ENCODE assay signal across 1 cellular context in the genomic region with DNA sequence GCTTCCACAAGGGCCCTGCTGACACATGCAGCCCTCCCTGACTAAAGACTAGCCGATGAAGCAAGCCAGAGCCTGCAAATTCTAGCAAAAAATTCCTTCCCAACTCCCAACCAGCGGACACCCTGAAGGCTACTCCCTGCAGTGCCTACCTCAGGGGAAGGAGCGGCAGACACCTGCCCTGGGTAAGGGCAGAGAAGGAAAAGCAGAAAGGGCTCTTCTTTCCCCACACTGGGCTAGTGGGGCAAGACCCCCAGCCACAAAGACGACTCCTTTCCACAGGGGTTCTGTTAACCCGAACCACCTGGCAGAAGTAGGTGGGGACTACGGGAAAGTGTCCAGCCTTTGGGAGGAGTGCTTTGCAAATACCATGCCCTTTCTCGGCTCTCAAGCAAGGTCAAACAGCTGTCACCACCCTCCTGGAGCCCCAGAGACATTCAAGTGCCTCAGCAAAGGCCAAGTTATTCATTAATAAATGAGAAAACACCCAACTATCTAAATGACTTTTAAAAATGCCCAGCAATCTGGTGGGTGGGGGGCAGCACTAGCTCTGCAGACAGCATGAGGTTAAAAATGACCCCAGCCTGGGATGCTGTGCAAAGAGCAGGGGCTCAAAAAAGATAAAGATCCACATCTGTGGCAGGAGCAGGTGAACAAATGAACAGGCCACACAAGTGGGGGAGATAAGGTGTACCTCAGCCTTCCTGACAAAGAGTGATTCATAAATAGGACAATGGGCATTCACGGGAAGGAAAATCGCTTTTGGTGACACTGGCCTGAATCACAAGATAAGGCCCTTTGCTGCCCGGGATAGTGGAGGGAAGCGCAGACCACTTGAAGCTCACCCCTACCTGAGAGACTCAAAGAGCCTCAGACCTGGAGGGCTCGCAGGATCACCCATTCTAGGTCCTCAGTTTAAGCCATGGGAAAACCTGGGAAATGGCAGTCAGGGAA.
A peak's percentile ranks its signal among the peaks of the same experiment; 100 is the strongest.
TF ChIP-seq lines count a peak whose summit lies in the region.

No MANE protein-coding gene starts in this region.

TF ChIP-seq in HepG2, 621 proteins besides CTCF, POLR2A, EP300 and RAD21 (continued from another document and continues in another):
- TF ChIP-seq, protein P1, sequence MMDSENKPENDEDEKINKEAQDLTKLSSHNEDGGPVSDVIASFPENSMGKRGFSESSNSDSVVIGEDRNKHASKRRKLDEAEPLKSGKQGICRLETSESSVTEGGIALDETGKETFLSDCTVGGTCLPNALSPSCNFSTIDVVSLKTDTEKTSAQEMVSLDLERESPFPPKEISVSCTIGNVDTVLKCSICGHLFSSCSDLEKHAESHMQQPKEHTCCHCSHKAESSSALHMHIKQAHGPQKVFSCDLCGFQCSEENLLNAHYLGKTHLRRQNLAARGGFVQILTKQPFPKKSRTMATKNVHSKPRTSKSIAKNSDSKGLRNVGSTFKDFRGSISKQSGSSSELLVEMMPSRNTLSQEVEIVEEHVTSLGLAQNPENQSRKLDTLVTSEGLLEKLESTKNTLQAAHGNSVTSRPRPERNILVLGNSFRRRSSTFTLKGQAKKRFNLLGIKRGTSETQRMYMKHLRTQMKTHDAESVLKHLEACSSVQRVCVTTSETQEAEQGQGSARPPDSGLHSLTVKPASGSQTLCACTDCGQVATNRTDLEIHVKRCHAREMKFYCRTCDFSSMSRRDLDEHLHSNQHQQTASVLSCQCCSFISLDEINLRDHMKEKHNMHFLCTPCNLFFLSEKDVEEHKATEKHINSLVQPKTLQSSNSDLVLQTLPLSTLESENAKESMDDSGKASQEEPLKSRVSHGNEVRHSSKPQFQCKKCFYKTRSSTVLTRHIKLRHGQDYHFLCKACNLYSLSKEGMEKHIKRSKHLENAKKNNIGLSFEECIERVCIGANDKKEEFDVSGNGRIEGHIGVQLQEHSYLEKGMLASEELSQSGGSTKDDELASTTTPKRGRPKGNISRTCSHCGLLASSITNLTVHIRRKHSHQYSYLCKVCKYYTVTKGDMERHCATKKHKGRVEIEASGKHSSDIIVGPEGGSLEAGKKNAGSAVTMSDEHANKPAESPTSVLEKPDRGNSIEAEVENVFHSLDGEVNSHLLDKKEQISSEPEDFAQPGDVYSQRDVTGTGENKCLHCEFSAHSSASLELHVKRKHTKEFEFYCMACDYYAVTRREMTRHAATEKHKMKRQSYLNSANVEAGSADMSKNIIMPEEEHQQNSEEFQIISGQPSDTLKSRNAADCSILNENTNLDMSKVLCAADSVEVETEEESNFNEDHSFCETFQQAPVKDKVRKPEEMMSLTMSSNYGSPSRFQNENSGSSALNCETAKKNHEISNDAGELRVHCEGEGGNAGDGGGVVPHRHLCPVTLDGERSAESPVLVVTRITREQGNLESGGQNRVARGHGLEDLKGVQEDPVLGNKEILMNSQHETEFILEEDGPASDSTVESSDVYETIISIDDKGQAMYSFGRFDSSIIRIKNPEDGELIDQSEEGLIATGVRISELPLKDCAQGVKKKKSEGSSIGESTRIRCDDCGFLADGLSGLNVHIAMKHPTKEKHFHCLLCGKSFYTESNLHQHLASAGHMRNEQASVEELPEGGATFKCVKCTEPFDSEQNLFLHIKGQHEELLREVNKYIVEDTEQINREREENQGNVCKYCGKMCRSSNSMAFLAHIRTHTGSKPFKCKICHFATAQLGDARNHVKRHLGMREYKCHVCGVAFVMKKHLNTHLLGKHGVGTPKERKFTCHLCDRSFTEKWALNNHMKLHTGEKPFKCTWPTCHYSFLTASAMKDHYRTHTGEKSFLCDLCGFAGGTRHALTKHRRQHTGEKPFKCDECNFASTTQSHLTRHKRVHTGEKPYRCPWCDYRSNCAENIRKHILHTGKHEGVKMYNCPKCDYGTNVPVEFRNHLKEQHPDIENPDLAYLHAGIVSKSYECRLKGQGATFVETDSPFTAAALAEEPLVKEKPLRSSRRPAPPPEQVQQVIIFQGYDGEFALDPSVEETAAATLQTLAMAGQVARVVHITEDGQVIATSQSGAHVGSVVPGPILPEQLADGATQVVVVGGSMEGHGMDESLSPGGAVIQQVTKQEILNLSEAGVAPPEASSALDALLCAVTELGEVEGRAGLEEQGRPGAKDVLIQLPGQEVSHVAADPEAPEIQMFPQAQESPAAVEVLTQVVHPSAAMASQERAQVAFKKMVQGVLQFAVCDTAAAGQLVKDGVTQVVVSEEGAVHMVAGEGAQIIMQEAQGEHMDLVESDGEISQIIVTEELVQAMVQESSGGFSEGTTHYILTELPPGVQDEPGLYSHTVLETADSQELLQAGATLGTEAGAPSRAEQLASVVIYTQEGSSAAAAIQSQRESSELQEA (CRISPR knock-in tag; IDR thresholded peaks at IDR 0.05; ENCODE audit: not compliant biosample characterization) = no peak
- TF ChIP-seq, protein P2, sequence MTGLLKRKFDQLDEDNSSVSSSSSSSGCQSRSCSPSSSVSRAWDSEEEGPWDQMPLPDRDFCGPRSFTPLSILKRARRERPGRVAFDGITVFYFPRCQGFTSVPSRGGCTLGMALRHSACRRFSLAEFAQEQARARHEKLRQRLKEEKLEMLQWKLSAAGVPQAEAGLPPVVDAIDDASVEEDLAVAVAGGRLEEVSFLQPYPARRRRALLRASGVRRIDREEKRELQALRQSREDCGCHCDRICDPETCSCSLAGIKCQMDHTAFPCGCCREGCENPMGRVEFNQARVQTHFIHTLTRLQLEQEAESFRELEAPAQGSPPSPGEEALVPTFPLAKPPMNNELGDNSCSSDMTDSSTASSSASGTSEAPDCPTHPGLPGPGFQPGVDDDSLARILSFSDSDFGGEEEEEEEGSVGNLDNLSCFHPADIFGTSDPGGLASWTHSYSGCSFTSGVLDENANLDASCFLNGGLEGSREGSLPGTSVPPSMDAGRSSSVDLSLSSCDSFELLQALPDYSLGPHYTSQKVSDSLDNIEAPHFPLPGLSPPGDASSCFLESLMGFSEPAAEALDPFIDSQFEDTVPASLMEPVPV (CRISPR knock-in tag; IDR thresholded peaks at IDR 0.05) = no peak
- TF ChIP-seq ZNF546 (CRISPR knock-in tag; conservative IDR thresholded peaks at IDR 0.05) (no peak), RXRA (CRISPR knock-in tag; IDR thresholded peaks at IDR 0.05) (peak; percentile 38; the same call in 1 of the 2 replicates), PHF21A (CRISPR knock-in tag; IDR thresholded peaks at IDR 0.05) (peak; percentile 86), RORA (CRISPR knock-in tag; IDR thresholded peaks at IDR 0.05) (no peak), TCF12 (IDR thresholded peaks at IDR 0.05) (no peak), TCF12 (CRISPR knock-in tag; IDR thresholded peaks at IDR 0.05) (no peak), SMC3 (IDR thresholded peaks at IDR 0.05; ENCODE audit: low read length) (no peak), KLF11 (CRISPR knock-in tag; IDR thresholded peaks at IDR 0.05) (no peak), TBL1XR1 (IDR thresholded peaks at IDR 0.05; ENCODE audit: borderline replicate concordance, low read length, partially characterized antibody) (no peak), HCFC1 (IDR thresholded peaks at IDR 0.05; ENCODE audit: low read depth, low read length) (no peak), FOXA1 (IDR thresholded peaks at IDR 0.05) (no peak), FOXA1 (CRISPR knock-in tag; IDR thresholded peaks at IDR 0.05) (no peak), ZNF12 (CRISPR knock-in tag; IDR thresholded peaks at IDR 0.05) (no peak), HNF4G (IDR thresholded peaks at IDR 0.05; ENCODE audit: borderline replicate concordance, low read depth, low read length) (0 out of 2 replicates have a peak, but pooled peaks have one; percentile 24), HNF4G (CRISPR knock-in tag; IDR thresholded peaks at IDR 0.05; ENCODE audit: borderline replicate concordance, low read depth) (no peak), AHR (CRISPR knock-in tag; IDR thresholded peaks at IDR 0.05) (no peak), GATA4 (IDR thresholded peaks at IDR 0.05; ENCODE audit: borderline replicate concordance, low read depth) (peak; percentile 70; the same call in 1 of the 2 replicates)
- TF ChIP-seq, protein P3, sequence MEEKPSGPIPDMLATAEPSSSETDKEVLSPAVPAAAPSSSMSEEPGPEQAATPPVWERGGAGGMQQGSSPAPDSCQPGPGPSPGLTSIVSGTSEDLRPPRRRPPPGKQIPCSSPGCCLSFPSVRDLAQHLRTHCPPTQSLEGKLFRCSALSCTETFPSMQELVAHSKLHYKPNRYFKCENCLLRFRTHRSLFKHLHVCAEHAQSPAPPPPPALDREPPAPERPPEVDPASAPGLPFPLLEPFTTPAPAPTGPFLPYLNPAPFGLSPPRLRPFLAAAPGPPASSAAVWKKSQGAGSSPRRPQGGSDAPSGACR (CRISPR knock-in tag; IDR thresholded peaks at IDR 0.05) = no peak
- TF ChIP-seq, protein P4, sequence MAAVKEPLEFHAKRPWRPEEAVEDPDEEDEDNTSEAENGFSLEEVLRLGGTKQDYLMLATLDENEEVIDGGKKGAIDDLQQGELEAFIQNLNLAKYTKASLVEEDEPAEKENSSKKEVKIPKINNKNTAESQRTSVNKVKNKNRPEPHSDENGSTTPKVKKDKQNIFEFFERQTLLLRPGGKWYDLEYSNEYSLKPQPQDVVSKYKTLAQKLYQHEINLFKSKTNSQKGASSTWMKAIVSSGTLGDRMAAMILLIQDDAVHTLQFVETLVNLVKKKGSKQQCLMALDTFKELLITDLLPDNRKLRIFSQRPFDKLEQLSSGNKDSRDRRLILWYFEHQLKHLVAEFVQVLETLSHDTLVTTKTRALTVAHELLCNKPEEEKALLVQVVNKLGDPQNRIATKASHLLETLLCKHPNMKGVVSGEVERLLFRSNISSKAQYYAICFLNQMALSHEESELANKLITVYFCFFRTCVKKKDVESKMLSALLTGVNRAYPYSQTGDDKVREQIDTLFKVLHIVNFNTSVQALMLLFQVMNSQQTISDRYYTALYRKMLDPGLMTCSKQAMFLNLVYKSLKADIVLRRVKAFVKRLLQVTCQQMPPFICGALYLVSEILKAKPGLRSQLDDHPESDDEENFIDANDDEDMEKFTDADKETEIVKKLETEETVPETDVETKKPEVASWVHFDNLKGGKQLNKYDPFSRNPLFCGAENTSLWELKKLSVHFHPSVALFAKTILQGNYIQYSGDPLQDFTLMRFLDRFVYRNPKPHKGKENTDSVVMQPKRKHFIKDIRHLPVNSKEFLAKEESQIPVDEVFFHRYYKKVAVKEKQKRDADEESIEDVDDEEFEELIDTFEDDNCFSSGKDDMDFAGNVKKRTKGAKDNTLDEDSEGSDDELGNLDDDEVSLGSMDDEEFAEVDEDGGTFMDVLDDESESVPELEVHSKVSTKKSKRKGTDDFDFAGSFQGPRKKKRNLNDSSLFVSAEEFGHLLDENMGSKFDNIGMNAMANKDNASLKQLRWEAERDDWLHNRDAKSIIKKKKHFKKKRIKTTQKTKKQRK (IDR thresholded peaks at IDR 0.05; ENCODE audit: low read length) = no peak
- TF ChIP-seq, protein P5, sequence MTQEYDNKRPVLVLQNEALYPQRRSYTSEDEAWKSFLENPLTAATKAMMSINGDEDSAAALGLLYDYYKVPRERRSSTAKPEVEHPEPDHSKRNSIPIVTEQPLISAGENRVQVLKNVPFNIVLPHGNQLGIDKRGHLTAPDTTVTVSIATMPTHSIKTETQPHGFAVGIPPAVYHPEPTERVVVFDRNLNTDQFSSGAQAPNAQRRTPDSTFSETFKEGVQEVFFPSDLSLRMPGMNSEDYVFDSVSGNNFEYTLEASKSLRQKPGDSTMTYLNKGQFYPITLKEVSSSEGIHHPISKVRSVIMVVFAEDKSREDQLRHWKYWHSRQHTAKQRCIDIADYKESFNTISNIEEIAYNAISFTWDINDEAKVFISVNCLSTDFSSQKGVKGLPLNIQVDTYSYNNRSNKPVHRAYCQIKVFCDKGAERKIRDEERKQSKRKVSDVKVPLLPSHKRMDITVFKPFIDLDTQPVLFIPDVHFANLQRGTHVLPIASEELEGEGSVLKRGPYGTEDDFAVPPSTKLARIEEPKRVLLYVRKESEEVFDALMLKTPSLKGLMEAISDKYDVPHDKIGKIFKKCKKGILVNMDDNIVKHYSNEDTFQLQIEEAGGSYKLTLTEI (CRISPR knock-in tag; conservative IDR thresholded peaks at IDR 0.05) = no peak
- TF ChIP-seq, protein P6, sequence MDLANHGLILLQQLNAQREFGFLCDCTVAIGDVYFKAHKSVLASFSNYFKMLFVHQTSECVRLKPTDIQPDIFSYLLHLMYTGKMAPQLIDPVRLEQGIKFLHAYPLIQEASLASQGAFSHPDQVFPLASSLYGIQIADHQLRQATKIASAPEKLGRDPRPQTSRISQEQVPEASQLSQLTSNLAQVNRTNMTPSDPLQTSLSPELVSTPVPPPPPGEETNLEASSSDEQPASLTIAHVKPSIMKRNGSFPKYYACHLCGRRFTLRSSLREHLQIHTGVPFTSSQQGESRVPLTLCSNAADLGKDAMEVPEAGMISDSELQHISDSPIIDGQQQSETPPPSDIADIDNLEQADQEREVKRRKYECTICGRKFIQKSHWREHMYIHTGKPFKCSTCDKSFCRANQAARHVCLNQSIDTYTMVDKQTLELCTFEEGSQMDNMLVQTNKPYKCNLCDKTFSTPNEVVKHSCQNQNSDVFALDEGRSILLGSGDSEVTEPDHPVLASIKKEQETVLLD (CRISPR knock-in tag; IDR thresholded peaks at IDR 0.05; ENCODE audit: low read depth) = no peak
- TF ChIP-seq, protein P7, sequence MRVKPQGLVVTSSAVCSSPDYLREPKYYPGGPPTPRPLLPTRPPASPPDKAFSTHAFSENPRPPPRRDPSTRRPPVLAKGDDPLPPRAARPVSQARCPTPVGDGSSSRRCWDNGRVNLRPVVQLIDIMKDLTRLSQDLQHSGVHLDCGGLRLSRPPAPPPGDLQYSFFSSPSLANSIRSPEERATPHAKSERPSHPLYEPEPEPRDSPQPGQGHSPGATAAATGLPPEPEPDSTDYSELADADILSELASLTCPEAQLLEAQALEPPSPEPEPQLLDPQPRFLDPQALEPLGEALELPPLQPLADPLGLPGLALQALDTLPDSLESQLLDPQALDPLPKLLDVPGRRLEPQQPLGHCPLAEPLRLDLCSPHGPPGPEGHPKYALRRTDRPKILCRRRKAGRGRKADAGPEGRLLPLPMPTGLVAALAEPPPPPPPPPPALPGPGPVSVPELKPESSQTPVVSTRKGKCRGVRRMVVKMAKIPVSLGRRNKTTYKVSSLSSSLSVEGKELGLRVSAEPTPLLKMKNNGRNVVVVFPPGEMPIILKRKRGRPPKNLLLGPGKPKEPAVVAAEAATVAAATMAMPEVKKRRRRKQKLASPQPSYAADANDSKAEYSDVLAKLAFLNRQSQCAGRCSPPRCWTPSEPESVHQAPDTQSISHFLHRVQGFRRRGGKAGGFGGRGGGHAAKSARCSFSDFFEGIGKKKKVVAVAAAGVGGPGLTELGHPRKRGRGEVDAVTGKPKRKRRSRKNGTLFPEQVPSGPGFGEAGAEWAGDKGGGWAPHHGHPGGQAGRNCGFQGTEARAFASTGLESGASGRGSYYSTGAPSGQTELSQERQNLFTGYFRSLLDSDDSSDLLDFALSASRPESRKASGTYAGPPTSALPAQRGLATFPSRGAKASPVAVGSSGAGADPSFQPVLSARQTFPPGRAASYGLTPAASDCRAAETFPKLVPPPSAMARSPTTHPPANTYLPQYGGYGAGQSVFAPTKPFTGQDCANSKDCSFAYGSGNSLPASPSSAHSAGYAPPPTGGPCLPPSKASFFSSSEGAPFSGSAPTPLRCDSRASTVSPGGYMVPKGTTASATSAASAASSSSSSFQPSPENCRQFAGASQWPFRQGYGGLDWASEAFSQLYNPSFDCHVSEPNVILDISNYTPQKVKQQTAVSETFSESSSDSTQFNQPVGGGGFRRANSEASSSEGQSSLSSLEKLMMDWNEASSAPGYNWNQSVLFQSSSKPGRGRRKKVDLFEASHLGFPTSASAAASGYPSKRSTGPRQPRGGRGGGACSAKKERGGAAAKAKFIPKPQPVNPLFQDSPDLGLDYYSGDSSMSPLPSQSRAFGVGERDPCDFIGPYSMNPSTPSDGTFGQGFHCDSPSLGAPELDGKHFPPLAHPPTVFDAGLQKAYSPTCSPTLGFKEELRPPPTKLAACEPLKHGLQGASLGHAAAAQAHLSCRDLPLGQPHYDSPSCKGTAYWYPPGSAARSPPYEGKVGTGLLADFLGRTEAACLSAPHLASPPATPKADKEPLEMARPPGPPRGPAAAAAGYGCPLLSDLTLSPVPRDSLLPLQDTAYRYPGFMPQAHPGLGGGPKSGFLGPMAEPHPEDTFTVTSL (CRISPR knock-in tag; IDR thresholded peaks at IDR 0.05; ENCODE audit: borderline replicate concordance) = no peak
